In genomic region chr16:72832640-72833039, GRCh38 we compare ENCODE assay signal across 2 cellular contexts.
TF ChIP-seq lines count a peak whose summit lies in the region.

No MANE protein-coding gene starts in this region.

TF ChIP-seq in GM23338, 12 proteins besides CTCF, POLR2A, EP300 and RAD21 (continued from another document):
- TF ChIP-seq ZNF462 (CRISPR knock-in tag; IDR thresholded peaks at IDR 0.05), result no peak
- no peak for TF ChIP-seq ETS1 (IDR thresholded peaks at IDR 0.05)
- no peak for TF ChIP-seq STAT1 (IDR thresholded peaks at IDR 0.05; ENCODE audit: unreplicated experiment)
- no peak for TF ChIP-seq EZH2phosphoT487 (IDR thresholded peaks at IDR 0.05; ENCODE audit: unreplicated experiment)
- no peak for TF ChIP-seq NANOG (IDR thresholded peaks at IDR 0.05; ENCODE audit: borderline replicate concordance)
- TF ChIP-seq ZNF331 (CRISPR knock-in tag; IDR thresholded peaks at IDR 0.05; ENCODE audit: low read depth), result no peak

TF ChIP-seq in HepG2, 621 proteins besides CTCF, POLR2A, EP300 and RAD21 (continued from another document and continues in another):
- TF ChIP-seq NR1H2 (CRISPR knock-in tag; IDR thresholded peaks at IDR 0.05; ENCODE audit: borderline replicate concordance, low read depth) (no peak), MED1 (CRISPR knock-in tag; IDR thresholded peaks at IDR 0.05) (0 out of 2 replicates have a peak, but pooled peaks have one; percentile 18), ZNF142 (CRISPR knock-in tag; IDR thresholded peaks at IDR 0.05) (no peak), SYNCRIP (IDR thresholded peaks at IDR 0.05; ENCODE audit: insufficient read depth, low read depth, low read length) (no peak), MZF1 (CRISPR knock-in tag; IDR thresholded peaks at IDR 0.05; ENCODE audit: borderline replicate concordance) (no peak), SMAD3 (CRISPR knock-in tag; IDR thresholded peaks at IDR 0.05) (0 out of 2 replicates have a peak, but pooled peaks have one; percentile 42), NRL (CRISPR knock-in tag; IDR thresholded peaks at IDR 0.05; ENCODE audit: borderline replicate concordance) (no peak), PRDM10 (CRISPR knock-in tag; IDR thresholded peaks at IDR 0.05; ENCODE audit: low read depth) (no peak), BCL3 (CRISPR knock-in tag; IDR thresholded peaks at IDR 0.05) (no peak), RFX5 (IDR thresholded peaks at IDR 0.05; ENCODE audit: low read depth, low read length) (no peak), ZNF432 (CRISPR knock-in tag; IDR thresholded peaks at IDR 0.05; ENCODE audit: borderline replicate concordance) (no peak), USF2 (IDR thresholded peaks at IDR 0.05; ENCODE audit: low read depth, low read length) (no peak), USF2 (CRISPR knock-in tag; IDR thresholded peaks at IDR 0.05; ENCODE audit: borderline replicate concordance) (no peak), ZNF740 (CRISPR knock-in tag; IDR thresholded peaks at IDR 0.05) (no peak), ZNF772 (CRISPR knock-in tag; IDR thresholded peaks at IDR 0.05) (no peak), PRPF4 (IDR thresholded peaks at IDR 0.05; ENCODE audit: low read depth, low read length, poor library complexity, severe bottlenecking) (no peak), ATRX (CRISPR knock-in tag; IDR thresholded peaks at IDR 0.05; ENCODE audit: borderline replicate concordance) (no peak), GPN1 (CRISPR knock-in tag; IDR thresholded peaks at IDR 0.05; ENCODE audit: borderline replicate concordance) (no peak), REPIN1 (CRISPR knock-in tag; IDR thresholded peaks at IDR 0.05; ENCODE audit: borderline replicate concordance, low read depth) (peak; percentile 38; the same call in 1 of the 2 replicates), ATF2 (CRISPR knock-in tag; IDR thresholded peaks at IDR 0.05) (no peak), MED13 (CRISPR knock-in tag; IDR thresholded peaks at IDR 0.05) (no peak), ZNF326 (CRISPR knock-in tag; IDR thresholded peaks at IDR 0.05; ENCODE audit: borderline replicate concordance) (no peak), NFYB (CRISPR knock-in tag; IDR thresholded peaks at IDR 0.05) (no peak), HNRNPK (IDR thresholded peaks at IDR 0.05; ENCODE audit: low read depth, low read length, poor library complexity, severe bottlenecking) (no peak), PHF5A (CRISPR knock-in tag; IDR thresholded peaks at IDR 0.05; ENCODE audit: low read depth, unreplicated experiment) (no peak), CCDC6 (CRISPR knock-in tag; IDR thresholded peaks at IDR 0.05) (no peak), ZNF235 (CRISPR knock-in tag; IDR thresholded peaks at IDR 0.05; ENCODE audit: borderline replicate concordance) (no peak), ZNF337 (CRISPR knock-in tag; IDR thresholded peaks at IDR 0.05; ENCODE audit: borderline replicate concordance, low read depth) (no peak), ZNF264 (CRISPR knock-in tag; IDR thresholded peaks at IDR 0.05) (no peak), ZIK1 (CRISPR knock-in tag; IDR thresholded peaks at IDR 0.05; ENCODE audit: borderline replicate concordance, low read depth) (no peak), ZNF776 (CRISPR knock-in tag; IDR thresholded peaks at IDR 0.05) (no peak), FOXO4 (CRISPR knock-in tag; conservative IDR thresholded peaks at IDR 0.05) (no peak), POLR2AphosphoS2 (IDR thresholded peaks at IDR 0.05; ENCODE audit: low read depth, low read length) (no peak), YY1 (IDR thresholded peaks at IDR 0.05; ENCODE audit: insufficient read depth, insufficient replicate concordance, low read depth, low read length) (peak; percentile 50), AHR (CRISPR knock-in tag; IDR thresholded peaks at IDR 0.05) (peak; percentile 46; the same call in 1 of the 2 replicates), MLXIP (CRISPR knock-in tag; IDR thresholded peaks at IDR 0.05; ENCODE audit: borderline replicate concordance) (no peak), SP5 (CRISPR knock-in tag; IDR thresholded peaks at IDR 0.05; ENCODE audit: borderline replicate concordance, low read depth) (no peak), ZNF138 (CRISPR knock-in tag; IDR thresholded peaks at IDR 0.05; ENCODE audit: low read depth) (no peak), CHD4 (IDR thresholded peaks at IDR 0.05; ENCODE audit: borderline replicate concordance, low read length) (no peak), ARID2 (CRISPR knock-in tag; IDR thresholded peaks at IDR 0.05; ENCODE audit: borderline replicate concordance) (no peak), ZNF724P (CRISPR knock-in tag; IDR thresholded peaks at IDR 0.05; ENCODE audit: borderline replicate concordance) (no peak), HCFC1 (IDR thresholded peaks at IDR 0.05; ENCODE audit: low read depth, low read length) (no peak)
